ENCODE assay signal across 11 cellular contexts in genomic region chr7:68684246-68684850, GRCh38.
DNase-seq lines count a peak whose midpoint lies in the region; ATAC-seq and TF ChIP-seq lines count a peak whose summit lies in the region.
"Had no signal": no experiment of that assay in that cellular context is flagged by ENCODE, and none has a peak within 500 bp of the region (broad histone marks: within the 10 kb centered on the region; RNA-seq: fewer than 3 reads in every experiment).

No MANE protein-coding gene starts in this region.

- H2AFZ ChIP-seq in SK-N-SH (ENCODE audit: low read depth) = no peak overlapping the region

- no peaks in the 10 kb centered on the region for H3K9me3 ChIP-seq in SK-N-SH
- H3K9me3 ChIP-seq: breast epithelium, pancreas had no signal

- DNase-seq in C1 segment of cervical spinal cord (lab: John Stamatoyannopoulos, UW) (peak in 12 of 14 donors; percentile 2 to 54 (median 42)), NCI-H1694 (lab: John Stamatoyannopoulos, UW) (peak; percentile 87), SK-N-SH (no peak), inferior parietal cortex (ENCODE audit: extremely low spot score) (peak; percentile 80), CD1c-positive myeloid dendritic cell (ENCODE audit: extremely low spot score) (no peak), GM10266 (ENCODE audit: extremely low spot score) (no peak)
- DNase-seq: AML-193, pancreas had no signal

- no peak overlapping the region for H3K9ac ChIP-seq in SK-N-SH

- TF ChIP-seq EP300 in SK-N-SH (IDR thresholded peaks at IDR 0.05; ENCODE audit: borderline replicate concordance in 1 of 2, low read depth in 1 of 2, low read length in 1 of 2) = peak; percentile 20 to 68; a peak in 2 of 4 replicates

- H3K4me3 ChIP-seq in SK-N-SH (ENCODE audit: low read depth in 2 of 2, low read length in 1 of 2) = no peak overlapping the region
- H3K4me3 ChIP-seq: breast epithelium, pancreas had no signal

- H3K27me3 ChIP-seq in SK-N-SH (ENCODE audit: insufficient read depth) = no peaks in the 10 kb centered on the region
- H3K27me3 ChIP-seq: breast epithelium, pancreas had no signal

- CTCF ChIA-PET in SK-N-SH (lab: Yijun Ruan, JAX) = interaction anchor here (0.6 kb wide), 2 partner anchors 15 to 895 kb away, joined by 3 read pairs; no protein-coding TSS in a partner anchor

- no peaks in the 10 kb centered on the region for H3K9me2 ChIP-seq in SK-N-SH

- no peak overlapping the region for H3K4me2 ChIP-seq in SK-N-SH

- TF ChIP-seq CTCF in SK-N-SH (IDR thresholded peaks at IDR 0.05) (no peak), GM10266 (IDR thresholded peaks at IDR 0.05; ENCODE audit: control insufficient read depth, insufficient read depth, low read depth, missing control alignments) (no peak)

- H3F3A ChIP-seq in SK-N-SH (replicated peaks; ENCODE audit: insufficient read depth) = no peaks in the 10 kb centered on the region

- peak overlapping the region in 1 of 2 experiments; percentile 27; a peak in 1 of 4 replicates for H3K27ac ChIP-seq in SK-N-SH (ENCODE audit: low read depth in 2 of 2, low read length in 1 of 2)
- H3K27ac ChIP-seq: breast epithelium, pancreas had no signal

- TF ChIP-seq RAD21 in SK-N-SH (IDR thresholded peaks at IDR 0.05; ENCODE audit: low read length) = no peak

- POLR2A ChIA-PET in SK-N-SH (lab: Yijun Ruan, JAX) = interaction anchor here (0.6 kb wide), 1 partner anchor 97 kb away, joined by 5 read pairs; no protein-coding TSS in a partner anchor

- no peaks in the 10 kb centered on the region for H4K20me1 ChIP-seq in SK-N-SH (ENCODE audit: insufficient read depth)

- H3K36me3 ChIP-seq in SK-N-SH (replicated peaks in 1 of 2; ENCODE audit: control insufficient read depth in 1 of 2, insufficient read depth in 2 of 2, low read length in 1 of 2) = no peaks in the 10 kb centered on the region
- H3K36me3 ChIP-seq: breast epithelium, pancreas had no signal

- 73% methylated on average over 8 of the region's 8 CpGs for WGBS in SK-N-SH (ENCODE audit: low lambda C conversion rate)

- no peaks in the 10 kb centered on the region for H3K79me2 ChIP-seq in SK-N-SH (ENCODE audit: insufficient read depth)

- H3K4me1 ChIP-seq in SK-N-SH (ENCODE audit: control insufficient read depth in 1 of 2, insufficient read depth in 2 of 2, low read depth in 1 of 2, low read length in 1 of 2) = peaks cover 2 to 8% of the 10 kb centered on the region in 2 experiments; a peak in 2 of 4 replicates
- H3K4me1 ChIP-seq: breast epithelium, pancreas had no signal

- ATAC-seq in GM21825 (IDR thresholded peaks at IDR 0.05; ENCODE audit: unreplicated experiment) = no peak
- ATAC-seq in HG03460 (IDR thresholded peaks at IDR 0.05; ENCODE audit: unreplicated experiment) = no peak
- ATAC-seq: pancreas had no signal

TF ChIP-seq in SK-N-SH, 30 proteins besides CTCF, POLR2A, EP300 and RAD21 (continues in another document):
- no peak for TF ChIP-seq NRF1 (IDR thresholded peaks at IDR 0.05; ENCODE audit: low read depth, low read length)
- no peak for TF ChIP-seq FOXJ3 (CRISPR knock-in tag; IDR thresholded peaks at IDR 0.05)
- TF ChIP-seq TCF12 (IDR thresholded peaks at IDR 0.05) = peak; percentile 79
- TF ChIP-seq SMC3 (IDR thresholded peaks at IDR 0.05; ENCODE audit: low read depth, low read length) = no peak; the same call in 1 of the 2 replicates
- TF ChIP-seq MXI1 (IDR thresholded peaks at IDR 0.05; ENCODE audit: low read depth, low read length) = no peak
- TF ChIP-seq SIN3A (IDR thresholded peaks at IDR 0.05; ENCODE audit: borderline replicate concordance, low read depth, low read length) = no peak
- no peak for TF ChIP-seq MEF2A (IDR thresholded peaks at IDR 0.05; ENCODE audit: borderline replicate concordance, low read depth)
- TF ChIP-seq MAX (IDR thresholded peaks at IDR 0.05; ENCODE audit: low read depth) = peak; percentile 76
- peak; percentile 45; the same call in 1 of the 2 replicates for TF ChIP-seq TEAD4 (IDR thresholded peaks at IDR 0.05; ENCODE audit: borderline replicate concordance, insufficient read depth)
- no peak for TF ChIP-seq USF1 (IDR thresholded peaks at IDR 0.05; ENCODE audit: borderline replicate concordance, low read depth)
- no peak for TF ChIP-seq RCOR1 (IDR thresholded peaks at IDR 0.05; ENCODE audit: low read length)
- TF ChIP-seq TAF1 (IDR thresholded peaks at IDR 0.05; ENCODE audit: borderline replicate concordance, low read depth, low read length) = no peak
- TF ChIP-seq REST (IDR thresholded peaks at IDR 0.05; ENCODE audit: low read depth, low read length) = no peak
- peak; percentile 69 for TF ChIP-seq FOSL2 (IDR thresholded peaks at IDR 0.05; ENCODE audit: borderline replicate concordance, low read depth)
- no peak for TF ChIP-seq YY1 (IDR thresholded peaks at IDR 0.05; ENCODE audit: low read depth)
- no peak for TF ChIP-seq ELF1 (IDR thresholded peaks at IDR 0.05)
- TF ChIP-seq RXRA (IDR thresholded peaks at IDR 0.05; ENCODE audit: borderline replicate concordance, low read depth) = peak; percentile 14; the same call in 1 of the 2 replicates
- no peak for TF ChIP-seq POLR2AphosphoS5 (IDR thresholded peaks at IDR 0.05; ENCODE audit: low read depth, low read length)
- TF ChIP-seq JUND (IDR thresholded peaks at IDR 0.05) = peak; percentile 85
- TF ChIP-seq IRF3 (IDR thresholded peaks at IDR 0.05; ENCODE audit: low read depth, low read length) = no peak
- no peak for TF ChIP-seq USF2 (IDR thresholded peaks at IDR 0.05; ENCODE audit: borderline replicate concordance, low read depth, low read length)
- no peak for TF ChIP-seq RFX5 (IDR thresholded peaks at IDR 0.05; ENCODE audit: low read length)
- no peak for TF ChIP-seq EZH2phosphoT487 (IDR thresholded peaks at IDR 0.05; ENCODE audit: borderline replicate concordance, low read depth)
- TF ChIP-seq GATA2 (CRISPR knock-in tag; IDR thresholded peaks at IDR 0.05) = no peak
- no peak for TF ChIP-seq GABPA (IDR thresholded peaks at IDR 0.05; ENCODE audit: low read depth)
- no peak for TF ChIP-seq FOXM1 (IDR thresholded peaks at IDR 0.05; ENCODE audit: low read depth)
- peak; percentile 75 for TF ChIP-seq NFIC (IDR thresholded peaks at IDR 0.05; ENCODE audit: borderline replicate concordance)
- TF ChIP-seq CHD2 (IDR thresholded peaks at IDR 0.05; ENCODE audit: low read length, partially characterized antibody) = no peak

Comparison
In these comparisons a context has a peak if more than half of its experiments do, and no peak if none do; other contexts are left out.
1. DNase-seq: peak in C1 segment of cervical spinal cord (12 of 14), NCI-H1694 (single experiment) and inferior parietal cortex (single experiment); none in SK-N-SH (single experiment), CD1c-positive myeloid dendritic cell (single experiment) and GM10266 (single experiment).